Comparison of ENCODE assay signal across 14 cellular contexts in genomic region chr17:19005442-19005773, GRCh38. TPM values are rescaled to one million over a fixed set of nuclear protein-coding genes. Genes with fewer than 3 reads are reported as not detected.
DNase-seq lines count a peak whose midpoint lies in the region; ATAC-seq and TF ChIP-seq lines count a peak whose summit lies in the region.
"Had no signal": no experiment of that assay in that cellular context is flagged by ENCODE, and none has a peak within 500 bp of the region (broad histone marks: within the 10 kb centered on the region; RNA-seq: fewer than 3 reads in every experiment).

No MANE protein-coding gene starts in this region.

- no peaks in the 10 kb centered on the region for H3K36me3 ChIP-seq in tibial artery
- H3K36me3 ChIP-seq: gastroesophageal sphincter, sigmoid colon had no signal

- no peaks in the 10 kb centered on the region for H3K36me3 Mint-ChIP-seq in activated naive CD4-positive, alpha-beta T cell treated with anti-CD3 and anti-CD28 coated beads, Interleukin-2, amount 10 ng/mL, durations not matched to agents 7 days and 5 days
- peaks cover 17% of the 10 kb centered on the region for H3K36me3 Mint-ChIP-seq in activated naive CD4-positive, alpha-beta T cell treated with anti-CD3 and anti-CD28 coated beads for 36 hours (ENCODE audit: low read depth)
- peaks cover 18% of the 10 kb centered on the region for H3K36me3 Mint-ChIP-seq in activated CD4-positive, alpha-beta memory T cell treated with anti-CD3 and anti-CD28 coated beads for 36 hours

- DNase-seq in activated naive CD4-positive, alpha-beta T cell treated with anti-CD3 and anti-CD28 coated beads, Interleukin-2, amount 10 ng/mL, durations not matched to agents 7 days and 5 days = no peak
- no peak for DNase-seq in activated naive CD4-positive, alpha-beta T cell treated with anti-CD3 and anti-CD28 coated beads for 36 hours
- no peak for DNase-seq in activated CD4-positive, alpha-beta memory T cell treated with anti-CD3 and anti-CD28 coated beads for 36 hours
- DNase-seq in left lobe of liver (ENCODE audit: low spot score) = no peak
- DNase-seq in tibial artery = no peak
- DNase-seq in stimulated activated CD4-positive, alpha-beta T cell treated with anti-CD3 and anti-CD28 coated beads, Interleukin-2, amount 100 ng/mL, for 24 hours = no peak
- no peak for DNase-seq in coronary artery (ENCODE audit: low spot score)
- DNase-seq: cortex of kidney, GM23248 had no signal

- ATAC-seq in left lobe of liver = peak; percentile 53
- no peak for ATAC-seq in GM19452 (IDR thresholded peaks at IDR 0.05; ENCODE audit: unreplicated experiment)

- CTCF ChIA-PET in activated naive CD4-positive, alpha-beta T cell treated with anti-CD3 and anti-CD28 coated beads, Interleukin-2, amount 10 ng/mL, durations not matched to agents 7 days and 5 days (lab: Charles Lee) = no interaction called here
- CTCF ChIA-PET in activated naive CD4-positive, alpha-beta T cell treated with anti-CD3 and anti-CD28 coated beads for 36 hours (lab: Charles Lee) = interaction anchor here (0.6 to 2.4 kb wide), 2 partner anchors 44 to 48 kb away, joined by 3 to 10 read pairs; no protein-coding TSS in a partner anchor
- CTCF ChIA-PET in activated CD4-positive, alpha-beta memory T cell treated with anti-CD3 and anti-CD28 coated beads for 36 hours (lab: Charles Lee) = interaction anchor here (1.1 to 3.5 kb wide), 2 partner anchors 45 to 789 kb away, joined by 3 to 32 read pairs; no protein-coding TSS in a partner anchor

- peaks cover 0 to 39% (median 27%) of the 10 kb centered on the region in 4 donors for H3K4me1 ChIP-seq in tibial artery

- H3K27me3 Mint-ChIP-seq in activated naive CD4-positive, alpha-beta T cell treated with anti-CD3 and anti-CD28 coated beads, Interleukin-2, amount 10 ng/mL, durations not matched to agents 7 days and 5 days = peaks cover 36% of the 10 kb centered on the region
- H3K27me3 Mint-ChIP-seq in activated naive CD4-positive, alpha-beta T cell treated with anti-CD3 and anti-CD28 coated beads for 36 hours (ENCODE audit: low read depth) = no peaks in the 10 kb centered on the region
- H3K27me3 Mint-ChIP-seq in activated CD4-positive, alpha-beta memory T cell treated with anti-CD3 and anti-CD28 coated beads for 36 hours = no peaks in the 10 kb centered on the region

- H3K4me1 Mint-ChIP-seq in activated naive CD4-positive, alpha-beta T cell treated with anti-CD3 and anti-CD28 coated beads, Interleukin-2, amount 10 ng/mL, durations not matched to agents 7 days and 5 days = peaks cover 36% of the 10 kb centered on the region
- H3K4me1 Mint-ChIP-seq in activated naive CD4-positive, alpha-beta T cell treated with anti-CD3 and anti-CD28 coated beads for 36 hours (ENCODE audit: low read depth) = peaks cover 29% of the 10 kb centered on the region
- peaks cover 33% of the 10 kb centered on the region for H3K4me1 Mint-ChIP-seq in activated CD4-positive, alpha-beta memory T cell treated with anti-CD3 and anti-CD28 coated beads for 36 hours (ENCODE audit: low read depth)

- H3K9me3 Mint-ChIP-seq in activated naive CD4-positive, alpha-beta T cell treated with anti-CD3 and anti-CD28 coated beads, Interleukin-2, amount 10 ng/mL, durations not matched to agents 7 days and 5 days = no peaks in the 10 kb centered on the region
- no peaks in the 10 kb centered on the region for H3K9me3 Mint-ChIP-seq in activated naive CD4-positive, alpha-beta T cell treated with anti-CD3 and anti-CD28 coated beads for 36 hours
- H3K9me3 Mint-ChIP-seq in activated CD4-positive, alpha-beta memory T cell treated with anti-CD3 and anti-CD28 coated beads for 36 hours = no peaks in the 10 kb centered on the region

- H3K27me3 ChIP-seq in tibial artery = no peaks in the 10 kb centered on the region
- H3K27me3 ChIP-seq: gastroesophageal sphincter, sigmoid colon had no signal

- no peak overlapping the region for H3K4me3 ChIP-seq in tibial artery
- no peak overlapping the region for H3K4me3 ChIP-seq in coronary artery

- H3K9me3 ChIP-seq in tibial artery = no peaks in the 10 kb centered on the region
- H3K9me3 ChIP-seq: sigmoid colon had no signal

- H3K27ac Mint-ChIP-seq in activated naive CD4-positive, alpha-beta T cell treated with anti-CD3 and anti-CD28 coated beads, Interleukin-2, amount 10 ng/mL, durations not matched to agents 7 days and 5 days = peak overlapping the region; percentile 6
- no peak overlapping the region for H3K27ac Mint-ChIP-seq in activated naive CD4-positive, alpha-beta T cell treated with anti-CD3 and anti-CD28 coated beads for 36 hours
- H3K27ac Mint-ChIP-seq in activated CD4-positive, alpha-beta memory T cell treated with anti-CD3 and anti-CD28 coated beads for 36 hours = peak overlapping the region; percentile 57

- TF ChIP-seq CTCF in tibial artery (IDR thresholded peaks at IDR 0.05) (no peak), coronary artery (IDR thresholded peaks at IDR 0.05) (no peak)

- H3K27ac ChIP-seq in tibial artery = peak overlapping the region; percentile 87 to 88
- peak overlapping the region in 1 of 2 donors; percentile 78 for H3K27ac ChIP-seq in coronary artery

- intact Hi-C loops in activated naive CD4-positive, alpha-beta T cell treated with anti-CD3 and anti-CD28 coated beads for 36 hours (cut with micrococcal nuclease) = loop anchor here (10.0 kb wide), 1 partner anchor 381 kb away; no protein-coding TSS in a partner anchor
- intact Hi-C loops in activated CD4-positive, alpha-beta memory T cell treated with anti-CD3 and anti-CD28 coated beads for 36 hours (cut with micrococcal nuclease) = loop anchor here (2.0 to 10.0 kb wide), 2 partner anchors 45 to 151 kb away; partner anchors contain the start of gene PRPSAP2
- intact Hi-C loops in tibial artery (cut with DNase I; ENCODE audit: low total_unique reads) = no loop called here

- POLR2A ChIA-PET in activated CD4-positive, alpha-beta memory T cell treated with anti-CD3 and anti-CD28 coated beads for 36 hours (lab: Charles Lee) = interaction anchor here (0.7 to 1.1 kb wide), 3 partner anchors 18 to 146 kb away, joined by 3 read pairs; no protein-coding TSS in a partner anchor

- H3K4me3 Mint-ChIP-seq in activated naive CD4-positive, alpha-beta T cell treated with anti-CD3 and anti-CD28 coated beads, Interleukin-2, amount 10 ng/mL, durations not matched to agents 7 days and 5 days = peak overlapping the region; percentile 56
- no peak overlapping the region for H3K4me3 Mint-ChIP-seq in activated naive CD4-positive, alpha-beta T cell treated with anti-CD3 and anti-CD28 coated beads for 36 hours
- no peak overlapping the region for H3K4me3 Mint-ChIP-seq in activated CD4-positive, alpha-beta memory T cell treated with anti-CD3 and anti-CD28 coated beads for 36 hours

RNA-seq across cellular contexts. Expression of gene FAM83G, which starts 0.8 kb away (rescaled TPM):
- total RNA-seq in activated naive CD4-positive, alpha-beta T cell treated with anti-CD3 and anti-CD28 coated beads for 36 hours = 10 to 100 TPM; 10.6 TPM
- total RNA-seq in activated CD4-positive, alpha-beta memory T cell treated with anti-CD3 and anti-CD28 coated beads for 36 hours = 10 to 100 TPM; 12.6 to 14.3 TPM
- 11.7 TPM for total RNA-seq in left lobe of liver

RNA-seq across cellular contexts. Expression of gene GRAP, which starts 41.3 kb away (rescaled TPM):
- total RNA-seq in activated naive CD4-positive, alpha-beta T cell treated with anti-CD3 and anti-CD28 coated beads for 36 hours = 1 to 10 TPM; 8.1 to 9.1 TPM
- total RNA-seq in activated CD4-positive, alpha-beta memory T cell treated with anti-CD3 and anti-CD28 coated beads for 36 hours = 1 to 10 TPM; 9.6 to 9.9 TPM
- total RNA-seq in left lobe of liver = 4.0 TPM
- total RNA-seq: GM23248, NCI-H460 had no signal

RNA-seq across cellular contexts. Expression of gene SLC5A10, which starts 53.4 kb away (rescaled TPM):
- not detected for total RNA-seq in activated naive CD4-positive, alpha-beta T cell treated with anti-CD3 and anti-CD28 coated beads for 36 hours
- total RNA-seq in activated CD4-positive, alpha-beta memory T cell treated with anti-CD3 and anti-CD28 coated beads for 36 hours = not detected
- not detected for total RNA-seq in left lobe of liver
- total RNA-seq: gastroesophageal sphincter, GM23248, lung microvascular endothelial cell, NCI-H460, sigmoid colon had no signal
